ENCODE assay signal across 17 cellular contexts in the genomic region with DNA sequence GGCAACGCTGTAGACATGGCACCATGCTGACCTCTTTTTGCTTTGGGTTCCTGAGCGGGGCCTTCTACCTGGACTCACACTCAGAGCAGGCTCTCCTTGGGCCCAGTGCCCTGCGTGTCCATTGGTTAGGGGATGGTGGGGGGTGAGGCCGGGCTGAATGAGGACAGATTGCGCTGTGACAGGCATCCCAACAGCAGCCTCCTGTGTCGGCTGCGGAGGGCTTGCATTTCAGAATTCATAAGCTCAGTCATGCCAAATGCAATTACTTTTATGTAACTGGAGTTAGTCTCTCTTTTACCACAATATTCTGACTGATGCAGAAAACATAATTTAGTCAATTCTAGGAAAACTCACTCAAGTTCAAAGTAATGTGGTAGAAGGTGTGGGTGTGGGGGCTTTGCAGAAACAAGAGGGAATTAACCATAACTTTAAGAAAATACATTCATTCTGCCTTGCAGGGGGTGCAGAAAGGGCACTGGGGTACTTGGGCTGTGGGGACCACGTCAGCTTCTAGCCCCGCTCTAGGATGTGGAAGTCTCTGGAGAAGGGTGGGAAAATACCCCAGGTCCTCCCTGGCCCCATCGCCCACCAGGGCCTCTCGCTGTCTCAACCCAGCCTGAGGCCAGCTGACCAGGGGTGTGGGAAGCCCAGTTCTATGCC.
A peak's percentile ranks its signal among the peaks of the same experiment; 100 is the strongest.
DNase-seq lines count a peak whose midpoint lies in the region; ATAC-seq and TF ChIP-seq lines count a peak whose summit lies in the region.
"Had no signal": no experiment of that assay in that cellular context is flagged by ENCODE, and none has a peak within 500 bp of the region (broad histone marks: within the 10 kb centered on the region; RNA-seq: fewer than 3 reads in every experiment).

No MANE protein-coding gene starts in this region.

- CTCF ChIA-PET in activated CD8-positive, alpha-beta T cell treated with anti-CD3 and anti-CD28 coated beads for 36 hours (lab: Charles Lee) = interaction anchor here (0.7 to 1.0 kb wide), 2 partner anchors 105 to 107 kb away, joined by 3 read pairs; no protein-coding TSS in a partner anchor
- CTCF ChIA-PET in activated CD8-positive, alpha-beta T cell treated with anti-CD3 and anti-CD28 coated beads, Interleukin-2, amount 10 ng/mL, durations not matched to agents 7 days and 5 days (lab: Charles Lee) = interaction anchor here (2.3 kb wide), 1 partner anchor 106 kb away, joined by 5 read pairs; no protein-coding TSS in a partner anchor

- no peak overlapping the region for H3K9ac ChIP-seq in BLaER1

- peaks cover 33% of the 10 kb centered on the region for H3K4me1 Mint-ChIP-seq in activated CD8-positive, alpha-beta T cell treated with anti-CD3 and anti-CD28 coated beads for 36 hours (ENCODE audit: low read depth)
- H3K4me1 Mint-ChIP-seq in activated CD8-positive, alpha-beta T cell treated with anti-CD3 and anti-CD28 coated beads, Interleukin-2, amount 10 ng/mL, durations not matched to agents 7 days and 5 days (ENCODE audit: low read depth) = peaks cover 18% of the 10 kb centered on the region
- H3K4me1 Mint-ChIP-seq in activated naive CD8-positive, alpha-beta T cell treated with anti-CD3 and anti-CD28 coated beads for 36 hours = peaks cover 27% of the 10 kb centered on the region
- H3K4me1 Mint-ChIP-seq in neural crest cell = no peaks in the 10 kb centered on the region
- H3K4me1 Mint-ChIP-seq: IgD-negative memory B cell had no signal

- H3K27ac Mint-ChIP-seq in activated CD8-positive, alpha-beta T cell treated with anti-CD3 and anti-CD28 coated beads for 36 hours = peak overlapping the region; percentile 13
- H3K27ac Mint-ChIP-seq in activated CD8-positive, alpha-beta T cell treated with anti-CD3 and anti-CD28 coated beads, Interleukin-2, amount 10 ng/mL, durations not matched to agents 7 days and 5 days = no peak overlapping the region
- no peak overlapping the region for H3K27ac Mint-ChIP-seq in activated naive CD8-positive, alpha-beta T cell treated with anti-CD3 and anti-CD28 coated beads for 36 hours
- H3K27ac Mint-ChIP-seq in neural crest cell (ENCODE audit: unreplicated experiment) = peak overlapping the region; percentile 19
- H3K27ac Mint-ChIP-seq: CD4-positive, alpha-beta T cell; IgD-negative memory B cell had no signal

- no peaks in the 10 kb centered on the region for H3K36me3 ChIP-seq in BLaER1
- H3K36me3 ChIP-seq in sigmoid colon = no peaks in the 10 kb centered on the region
- H3K36me3 ChIP-seq: Peyer's patch had no signal

- H3K4me3 Mint-ChIP-seq in activated CD8-positive, alpha-beta T cell treated with anti-CD3 and anti-CD28 coated beads for 36 hours = no peak overlapping the region
- no peak overlapping the region for H3K4me3 Mint-ChIP-seq in activated CD8-positive, alpha-beta T cell treated with anti-CD3 and anti-CD28 coated beads, Interleukin-2, amount 10 ng/mL, durations not matched to agents 7 days and 5 days
- H3K4me3 Mint-ChIP-seq in activated naive CD8-positive, alpha-beta T cell treated with anti-CD3 and anti-CD28 coated beads for 36 hours = peak overlapping the region; percentile 22
- no peak overlapping the region for H3K4me3 Mint-ChIP-seq in neural crest cell
- H3K4me3 Mint-ChIP-seq: CD4-positive, alpha-beta T cell had no signal

- no peak for TF ChIP-seq CTCF in activated CD8-positive, alpha-beta T cell treated with anti-CD3 and anti-CD28 coated beads for 36 hours (IDR thresholded peaks at IDR 0.05)
- TF ChIP-seq CTCF in neural crest cell (conservative IDR thresholded peaks at IDR 0.05) (no peak), sigmoid colon (IDR thresholded peaks at IDR 0.05) (no peak)

- POLR2A ChIA-PET in activated CD8-positive, alpha-beta T cell treated with anti-CD3 and anti-CD28 coated beads for 36 hours (lab: Charles Lee) = interaction anchor here (0.9 to 1.2 kb wide), 2 partner anchors 9 to 118 kb away, joined by 3 read pairs; no protein-coding TSS in a partner anchor
- POLR2A ChIA-PET in activated CD8-positive, alpha-beta T cell treated with anti-CD3 and anti-CD28 coated beads, Interleukin-2, amount 10 ng/mL, durations not matched to agents 7 days and 5 days (lab: Charles Lee) = no interaction called here

- no peaks in the 10 kb centered on the region for H3K27me3 ChIP-seq in BLaER1
- H3K27me3 ChIP-seq in sigmoid colon = peaks cover 0 to 11% (median 10%) of the 10 kb centered on the region in 3 donors
- H3K27me3 ChIP-seq: Peyer's patch had no signal

- H3K4me3 ChIP-seq in BLaER1 (no peak overlapping the region), sigmoid colon (no peak overlapping the region)
- H3K4me3 ChIP-seq: Peyer's patch had no signal

- H3K27me3 Mint-ChIP-seq in activated CD8-positive, alpha-beta T cell treated with anti-CD3 and anti-CD28 coated beads for 36 hours = peaks cover 2% of the 10 kb centered on the region
- H3K27me3 Mint-ChIP-seq in activated CD8-positive, alpha-beta T cell treated with anti-CD3 and anti-CD28 coated beads, Interleukin-2, amount 10 ng/mL, durations not matched to agents 7 days and 5 days (ENCODE audit: low read depth) = no peaks in the 10 kb centered on the region
- H3K27me3 Mint-ChIP-seq in activated naive CD8-positive, alpha-beta T cell treated with anti-CD3 and anti-CD28 coated beads for 36 hours = peaks cover 4% of the 10 kb centered on the region
- H3K27me3 Mint-ChIP-seq in neural crest cell (ENCODE audit: low read depth) = no peaks in the 10 kb centered on the region
- H3K27me3 Mint-ChIP-seq: CD4-positive, alpha-beta T cell had no signal

- DNase-seq in activated CD8-positive, alpha-beta T cell treated with anti-CD3 and anti-CD28 coated beads for 36 hours = peak; percentile 58
- no peak for DNase-seq in activated CD8-positive, alpha-beta T cell treated with anti-CD3 and anti-CD28 coated beads, Interleukin-2, amount 10 ng/mL, durations not matched to agents 7 days and 5 days
- DNase-seq in activated naive CD8-positive, alpha-beta T cell treated with anti-CD3 and anti-CD28 coated beads for 36 hours = no peak
- DNase-seq in neural crest cell (ENCODE audit: low read depth, low spot score) (no peak), substantia nigra (lab: John Stamatoyannopoulos, UW) (no peak), sigmoid colon (no peak)
- DNase-seq: AML-193; Calu3; CD4-positive, alpha-beta T cell; NCI-H1417 treated with DMSO at 0.1 percent for 48 hours; NCI-H2029; NCI-H524 had no signal

- 82 to 83% methylated on average over 11 of the region's 11 CpGs for WGBS in sigmoid colon, 2 donors

- H3K4me1 ChIP-seq in BLaER1 (peaks cover 42% of the 10 kb centered on the region), sigmoid colon (no peaks in the 10 kb centered on the region)
- H3K4me1 ChIP-seq: Peyer's patch had no signal

- no peaks in the 10 kb centered on the region for H4K20me1 ChIP-seq in BLaER1

- no peak for TF ChIP-seq EP300 in sigmoid colon (IDR thresholded peaks at IDR 0.05)

- intact Hi-C loops in activated CD8-positive, alpha-beta T cell treated with anti-CD3 and anti-CD28 coated beads for 36 hours (cut with micrococcal nuclease) = no loop called here
- intact Hi-C loops in sigmoid colon (cut with DNase I) = no loop called here

- H3K9me3 Mint-ChIP-seq in activated CD8-positive, alpha-beta T cell treated with anti-CD3 and anti-CD28 coated beads for 36 hours = peaks cover 7% of the 10 kb centered on the region
- H3K9me3 Mint-ChIP-seq in activated CD8-positive, alpha-beta T cell treated with anti-CD3 and anti-CD28 coated beads, Interleukin-2, amount 10 ng/mL, durations not matched to agents 7 days and 5 days (ENCODE audit: insufficient read depth) = no peaks in the 10 kb centered on the region
- H3K9me3 Mint-ChIP-seq in activated naive CD8-positive, alpha-beta T cell treated with anti-CD3 and anti-CD28 coated beads for 36 hours = peaks cover 9% of the 10 kb centered on the region
- H3K9me3 Mint-ChIP-seq in neural crest cell = peaks cover 6% of the 10 kb centered on the region
- H3K9me3 Mint-ChIP-seq: CD4-positive, alpha-beta T cell had no signal

- H3K27ac ChIP-seq in BLaER1 (peak overlapping the region; percentile 41; the same call in 1 of the 2 replicates), substantia nigra (ENCODE audit: low read depth, low read length, poor library complexity, severe bottlenecking) (no peak overlapping the region), sigmoid colon (no peak overlapping the region)
- H3K27ac ChIP-seq: Peyer's patch had no signal

- H3K36me3 Mint-ChIP-seq in activated CD8-positive, alpha-beta T cell treated with anti-CD3 and anti-CD28 coated beads for 36 hours (ENCODE audit: low read depth) = peaks cover 2% of the 10 kb centered on the region
- H3K36me3 Mint-ChIP-seq in activated CD8-positive, alpha-beta T cell treated with anti-CD3 and anti-CD28 coated beads, Interleukin-2, amount 10 ng/mL, durations not matched to agents 7 days and 5 days (ENCODE audit: low read depth) = no peaks in the 10 kb centered on the region
- H3K36me3 Mint-ChIP-seq in activated naive CD8-positive, alpha-beta T cell treated with anti-CD3 and anti-CD28 coated beads for 36 hours = no peaks in the 10 kb centered on the region
- no peaks in the 10 kb centered on the region for H3K36me3 Mint-ChIP-seq in neural crest cell (ENCODE audit: low read depth)
- H3K36me3 Mint-ChIP-seq: IgD-negative memory B cell had no signal

- TF ChIP-seq POLR2A in sigmoid colon (IDR thresholded peaks at IDR 0.05) = no peak

- ATAC-seq in activated CD8-positive, alpha-beta T cell treated with anti-CD3 and anti-CD28 coated beads for 36 hours = peak; percentile 69
- ATAC-seq in activated CD8-positive, alpha-beta T cell treated with anti-CD3 and anti-CD28 coated beads, Interleukin-2, amount 10 ng/mL, durations not matched to agents 7 days and 5 days = no peak
- ATAC-seq in HG03175 (IDR thresholded peaks at IDR 0.05; ENCODE audit: unreplicated experiment) = no peak
- ATAC-seq: HCT116 had no signal

- H3K9me3 ChIP-seq in BLaER1 (peaks cover 14% of the 10 kb centered on the region), sigmoid colon (no peaks in the 10 kb centered on the region)
- H3K9me3 ChIP-seq: Peyer's patch had no signal

- H3K4me2 ChIP-seq in BLaER1 = peak overlapping the region; percentile 55

Comparison
In these comparisons a context has a peak if more than half of its experiments do, and no peak if none do; other contexts are left out.
1. H3K27ac Mint-ChIP-seq: peak in activated CD8-positive, alpha-beta T cell treated with anti-CD3 and anti-CD28 coated beads for 36 hours (single experiment) and neural crest cell (single experiment); none in activated CD8-positive, alpha-beta T cell treated with anti-CD3 and anti-CD28 coated beads, Interleukin-2, amount 10 ng/mL, durations not matched to agents 7 days and 5 days (single experiment) and activated naive CD8-positive, alpha-beta T cell treated with anti-CD3 and anti-CD28 coated beads for 36 hours (single experiment).